1 cellular context compared by ENCODE assay signal in the genomic region with DNA sequence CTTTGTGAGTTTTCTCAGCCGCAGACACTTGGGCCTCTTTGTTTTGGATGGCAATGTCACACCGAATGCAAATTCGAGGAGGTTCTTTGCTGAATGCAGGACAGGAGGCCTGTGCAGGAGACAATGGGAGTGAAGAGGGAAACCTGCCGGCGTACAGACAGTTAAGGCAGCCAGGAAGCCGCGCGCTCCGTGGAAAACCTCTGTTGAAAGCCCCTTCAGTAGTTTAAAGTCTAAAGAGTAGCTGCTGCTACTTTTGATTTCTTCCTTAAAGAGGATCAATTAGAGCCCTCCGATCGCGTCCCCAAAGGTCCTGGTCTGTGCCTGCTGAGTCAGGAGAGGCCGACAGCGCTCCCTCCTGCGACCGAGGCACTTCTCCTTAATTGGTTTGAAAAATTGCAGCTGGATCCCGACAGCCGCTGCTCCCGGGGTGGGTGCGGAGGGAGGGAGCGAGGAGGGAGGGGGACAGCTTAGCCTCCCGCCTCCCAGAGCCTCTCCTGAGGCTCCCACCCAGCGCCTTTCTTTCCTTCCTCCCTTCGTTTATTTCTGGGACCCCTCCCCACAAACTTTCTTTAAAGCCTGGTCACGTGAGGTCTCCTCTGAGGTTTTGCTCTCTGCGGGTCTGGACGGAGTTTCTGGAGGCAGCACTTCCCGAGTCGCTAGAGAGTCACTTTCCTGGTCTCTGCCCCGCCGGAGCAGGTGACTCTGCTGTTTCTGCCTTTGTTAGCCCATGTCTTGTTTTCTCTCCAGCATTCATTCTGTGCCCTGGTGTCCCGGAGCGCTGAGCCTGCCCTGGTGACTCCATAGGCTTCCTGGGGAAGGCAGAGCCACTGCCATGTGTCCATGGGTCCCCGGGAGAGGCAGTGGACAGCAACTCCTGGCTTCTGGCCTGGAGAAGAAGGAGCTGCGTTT.
A peak's percentile ranks its signal among the peaks of the same experiment; 100 is the strongest.
TF ChIP-seq lines count a peak whose summit lies in the region.

No MANE protein-coding gene starts in this region.

TF ChIP-seq in HepG2, 621 proteins besides CTCF, POLR2A, EP300 and RAD21 (continued from another document and continues in another):
- TF ChIP-seq, protein P1, sequence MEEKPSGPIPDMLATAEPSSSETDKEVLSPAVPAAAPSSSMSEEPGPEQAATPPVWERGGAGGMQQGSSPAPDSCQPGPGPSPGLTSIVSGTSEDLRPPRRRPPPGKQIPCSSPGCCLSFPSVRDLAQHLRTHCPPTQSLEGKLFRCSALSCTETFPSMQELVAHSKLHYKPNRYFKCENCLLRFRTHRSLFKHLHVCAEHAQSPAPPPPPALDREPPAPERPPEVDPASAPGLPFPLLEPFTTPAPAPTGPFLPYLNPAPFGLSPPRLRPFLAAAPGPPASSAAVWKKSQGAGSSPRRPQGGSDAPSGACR (CRISPR knock-in tag; IDR thresholded peaks at IDR 0.05): no peak
- no peak for TF ChIP-seq FOXO4 (CRISPR knock-in tag; conservative IDR thresholded peaks at IDR 0.05)
- TF ChIP-seq ZNF34 (CRISPR knock-in tag; IDR thresholded peaks at IDR 0.05; ENCODE audit: borderline replicate concordance): no peak
- TF ChIP-seq SIX4 (CRISPR knock-in tag; IDR thresholded peaks at IDR 0.05): no peak
- TF ChIP-seq PRMT3 (CRISPR knock-in tag; IDR thresholded peaks at IDR 0.05; ENCODE audit: borderline replicate concordance, low read depth): no peak
- TF ChIP-seq PATZ1 (CRISPR knock-in tag; IDR thresholded peaks at IDR 0.05): peak; percentile 78
- TF ChIP-seq, protein P2, sequence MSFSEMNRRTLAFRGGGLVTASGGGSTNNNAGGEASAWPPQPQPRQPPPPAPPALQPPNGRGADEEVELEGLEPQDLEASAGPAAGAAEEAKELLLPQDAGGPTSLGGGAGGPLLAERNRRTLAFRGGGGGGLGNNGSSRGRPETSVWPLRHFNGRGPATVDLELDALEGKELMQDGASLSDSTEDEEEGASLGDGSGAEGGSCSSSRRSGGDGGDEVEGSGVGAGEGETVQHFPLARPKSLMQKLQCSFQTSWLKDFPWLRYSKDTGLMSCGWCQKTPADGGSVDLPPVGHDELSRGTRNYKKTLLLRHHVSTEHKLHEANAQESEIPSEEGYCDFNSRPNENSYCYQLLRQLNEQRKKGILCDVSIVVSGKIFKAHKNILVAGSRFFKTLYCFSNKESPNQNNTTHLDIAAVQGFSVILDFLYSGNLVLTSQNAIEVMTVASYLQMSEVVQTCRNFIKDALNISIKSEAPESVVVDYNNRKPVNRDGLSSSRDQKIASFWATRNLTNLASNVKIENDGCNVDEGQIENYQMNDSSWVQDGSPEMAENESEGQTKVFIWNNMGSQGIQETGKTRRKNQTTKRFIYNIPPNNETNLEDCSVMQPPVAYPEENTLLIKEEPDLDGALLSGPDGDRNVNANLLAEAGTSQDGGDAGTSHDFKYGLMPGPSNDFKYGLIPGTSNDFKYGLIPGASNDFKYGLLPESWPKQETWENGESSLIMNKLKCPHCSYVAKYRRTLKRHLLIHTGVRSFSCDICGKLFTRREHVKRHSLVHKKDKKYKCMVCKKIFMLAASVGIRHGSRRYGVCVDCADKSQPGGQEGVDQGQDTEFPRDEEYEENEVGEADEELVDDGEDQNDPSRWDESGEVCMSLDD (CRISPR knock-in tag; IDR thresholded peaks at IDR 0.05; ENCODE audit: borderline replicate concordance): no peak
- TF ChIP-seq FLYWCH1 (CRISPR knock-in tag; IDR thresholded peaks at IDR 0.05): no peak
- TF ChIP-seq ASH2L (IDR thresholded peaks at IDR 0.05; ENCODE audit: insufficient read length, low read depth, low read length): no peak
- no peak for TF ChIP-seq ZNF564 (CRISPR knock-in tag; IDR thresholded peaks at IDR 0.05)
- TF ChIP-seq ZNF225 (CRISPR knock-in tag; IDR thresholded peaks at IDR 0.05): 0 out of 2 replicates have a peak, but pooled peaks have one; percentile 55
- TF ChIP-seq ZNF557 (CRISPR knock-in tag; IDR thresholded peaks at IDR 0.05): no peak
- no peak for TF ChIP-seq TCF7 (IDR thresholded peaks at IDR 0.05; ENCODE audit: low read depth)
- TF ChIP-seq IRX3 (CRISPR knock-in tag; IDR thresholded peaks at IDR 0.05; ENCODE audit: borderline replicate concordance, low read depth): no peak
- 0 out of 2 replicates have a peak, but pooled peaks have one; percentile 8 for TF ChIP-seq TFAP4 (IDR thresholded peaks at IDR 0.05; ENCODE audit: borderline replicate concordance, low read depth)
- no peak for TF ChIP-seq TAF15 (IDR thresholded peaks at IDR 0.05; ENCODE audit: low read depth, low read length, poor library complexity, severe bottlenecking)
- no peak for TF ChIP-seq HIVEP1 (CRISPR knock-in tag; IDR thresholded peaks at IDR 0.05)
- TF ChIP-seq, protein P3, sequence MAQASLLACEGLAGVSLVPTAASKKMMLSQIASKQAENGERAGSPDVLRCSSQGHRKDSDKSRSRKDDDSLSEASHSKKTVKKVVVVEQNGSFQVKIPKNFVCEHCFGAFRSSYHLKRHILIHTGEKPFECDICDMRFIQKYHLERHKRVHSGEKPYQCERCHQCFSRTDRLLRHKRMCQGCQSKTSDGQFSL (CRISPR knock-in tag; IDR thresholded peaks at IDR 0.05): no peak
- TF ChIP-seq MAZ (IDR thresholded peaks at IDR 0.05; ENCODE audit: borderline replicate concordance, low read depth, low read length): 0 out of 2 replicates have a peak, but pooled peaks have one; percentile 51
- no peak for TF ChIP-seq MAZ (CRISPR knock-in tag; IDR thresholded peaks at IDR 0.05; ENCODE audit: low read depth)
- no peak for TF ChIP-seq NFE2 (CRISPR knock-in tag; IDR thresholded peaks at IDR 0.05)
- TF ChIP-seq KMT2A (CRISPR knock-in tag; IDR thresholded peaks at IDR 0.05): peak; percentile 48; the same call in 1 of the 2 replicates
- TF ChIP-seq POLR2AphosphoS5 (IDR thresholded peaks at IDR 0.05; ENCODE audit: low read depth, low read length): peak; percentile 47; the same call in 1 of the 2 replicates
- no peak for TF ChIP-seq ZNF780A (CRISPR knock-in tag; IDR thresholded peaks at IDR 0.05)
- peak; percentile 49; the same call in 1 of the 2 replicates for TF ChIP-seq ZFX (CRISPR knock-in tag; IDR thresholded peaks at IDR 0.05; ENCODE audit: low read depth)
- TF ChIP-seq, protein P4, sequence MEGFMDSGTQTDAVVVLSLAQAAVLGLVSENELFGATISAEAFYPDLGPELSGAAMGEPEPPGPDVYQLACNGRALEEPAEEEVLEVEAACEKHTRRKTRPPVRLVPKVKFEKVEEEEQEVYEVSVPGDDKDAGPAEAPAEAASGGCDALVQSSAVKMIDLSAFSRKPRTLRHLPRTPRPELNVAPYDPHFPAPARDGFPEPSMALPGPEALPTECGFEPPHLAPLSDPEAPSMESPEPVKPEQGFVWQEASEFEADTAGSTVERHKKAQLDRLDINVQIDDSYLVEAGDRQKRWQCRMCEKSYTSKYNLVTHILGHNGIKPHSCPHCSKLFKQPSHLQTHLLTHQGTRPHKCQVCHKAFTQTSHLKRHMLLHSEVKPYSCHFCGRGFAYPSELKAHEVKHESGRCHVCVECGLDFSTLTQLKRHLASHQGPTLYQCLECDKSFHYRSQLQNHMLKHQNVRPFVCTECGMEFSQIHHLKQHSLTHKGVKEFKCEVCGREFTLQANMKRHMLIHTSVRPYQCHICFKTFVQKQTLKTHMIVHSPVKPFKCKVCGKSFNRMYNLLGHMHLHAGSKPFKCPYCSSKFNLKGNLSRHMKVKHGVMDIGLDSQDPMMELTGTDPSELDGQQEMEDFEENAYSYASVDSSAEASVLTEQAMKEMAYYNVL (CRISPR knock-in tag; IDR thresholded peaks at IDR 0.05; ENCODE audit: borderline replicate concordance): no peak
- 0 out of 2 replicates have a peak, but pooled peaks have one; percentile 43 for TF ChIP-seq ZNF598 (CRISPR knock-in tag; IDR thresholded peaks at IDR 0.05; ENCODE audit: borderline replicate concordance)
- TF ChIP-seq RARA (CRISPR knock-in tag; IDR thresholded peaks at IDR 0.05): no peak
- no peak for TF ChIP-seq AGO2 (optimal IDR thresholded peaks at IDR 0.05; ENCODE audit: low read depth, low read length)
- no peak for TF ChIP-seq DDIT3 (CRISPR knock-in tag; IDR thresholded peaks at IDR 0.05)
- TF ChIP-seq RFX1 (IDR thresholded peaks at IDR 0.05): no peak
- TF ChIP-seq TRAFD1 (CRISPR knock-in tag; IDR thresholded peaks at IDR 0.05; ENCODE audit: borderline replicate concordance): no peak
- TF ChIP-seq, protein P5, sequence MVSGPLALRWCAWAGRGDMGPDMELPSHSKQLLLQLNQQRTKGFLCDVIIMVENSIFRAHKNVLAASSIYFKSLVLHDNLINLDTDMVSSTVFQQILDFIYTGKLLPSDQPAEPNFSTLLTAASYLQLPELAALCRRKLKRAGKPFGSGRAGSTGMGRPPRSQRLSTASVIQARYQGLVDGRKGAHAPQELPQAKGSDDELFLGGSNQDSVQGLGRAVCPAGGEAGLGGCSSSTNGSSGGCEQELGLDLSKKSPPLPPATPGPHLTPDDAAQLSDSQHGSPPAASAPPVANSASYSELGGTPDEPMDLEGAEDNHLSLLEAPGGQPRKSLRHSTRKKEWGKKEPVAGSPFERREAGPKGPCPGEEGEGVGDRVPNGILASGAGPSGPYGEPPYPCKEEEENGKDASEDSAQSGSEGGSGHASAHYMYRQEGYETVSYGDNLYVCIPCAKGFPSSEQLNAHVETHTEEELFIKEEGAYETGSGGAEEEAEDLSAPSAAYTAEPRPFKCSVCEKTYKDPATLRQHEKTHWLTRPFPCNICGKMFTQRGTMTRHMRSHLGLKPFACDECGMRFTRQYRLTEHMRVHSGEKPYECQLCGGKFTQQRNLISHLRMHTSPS (CRISPR knock-in tag; IDR thresholded peaks at IDR 0.05; ENCODE audit: low read depth): no peak
- no peak for TF ChIP-seq CBX5 (CRISPR knock-in tag; IDR thresholded peaks at IDR 0.05; ENCODE audit: borderline replicate concordance)
- no peak for TF ChIP-seq ZFP36L1 (CRISPR knock-in tag; IDR thresholded peaks at IDR 0.05)
- TF ChIP-seq, protein P6, sequence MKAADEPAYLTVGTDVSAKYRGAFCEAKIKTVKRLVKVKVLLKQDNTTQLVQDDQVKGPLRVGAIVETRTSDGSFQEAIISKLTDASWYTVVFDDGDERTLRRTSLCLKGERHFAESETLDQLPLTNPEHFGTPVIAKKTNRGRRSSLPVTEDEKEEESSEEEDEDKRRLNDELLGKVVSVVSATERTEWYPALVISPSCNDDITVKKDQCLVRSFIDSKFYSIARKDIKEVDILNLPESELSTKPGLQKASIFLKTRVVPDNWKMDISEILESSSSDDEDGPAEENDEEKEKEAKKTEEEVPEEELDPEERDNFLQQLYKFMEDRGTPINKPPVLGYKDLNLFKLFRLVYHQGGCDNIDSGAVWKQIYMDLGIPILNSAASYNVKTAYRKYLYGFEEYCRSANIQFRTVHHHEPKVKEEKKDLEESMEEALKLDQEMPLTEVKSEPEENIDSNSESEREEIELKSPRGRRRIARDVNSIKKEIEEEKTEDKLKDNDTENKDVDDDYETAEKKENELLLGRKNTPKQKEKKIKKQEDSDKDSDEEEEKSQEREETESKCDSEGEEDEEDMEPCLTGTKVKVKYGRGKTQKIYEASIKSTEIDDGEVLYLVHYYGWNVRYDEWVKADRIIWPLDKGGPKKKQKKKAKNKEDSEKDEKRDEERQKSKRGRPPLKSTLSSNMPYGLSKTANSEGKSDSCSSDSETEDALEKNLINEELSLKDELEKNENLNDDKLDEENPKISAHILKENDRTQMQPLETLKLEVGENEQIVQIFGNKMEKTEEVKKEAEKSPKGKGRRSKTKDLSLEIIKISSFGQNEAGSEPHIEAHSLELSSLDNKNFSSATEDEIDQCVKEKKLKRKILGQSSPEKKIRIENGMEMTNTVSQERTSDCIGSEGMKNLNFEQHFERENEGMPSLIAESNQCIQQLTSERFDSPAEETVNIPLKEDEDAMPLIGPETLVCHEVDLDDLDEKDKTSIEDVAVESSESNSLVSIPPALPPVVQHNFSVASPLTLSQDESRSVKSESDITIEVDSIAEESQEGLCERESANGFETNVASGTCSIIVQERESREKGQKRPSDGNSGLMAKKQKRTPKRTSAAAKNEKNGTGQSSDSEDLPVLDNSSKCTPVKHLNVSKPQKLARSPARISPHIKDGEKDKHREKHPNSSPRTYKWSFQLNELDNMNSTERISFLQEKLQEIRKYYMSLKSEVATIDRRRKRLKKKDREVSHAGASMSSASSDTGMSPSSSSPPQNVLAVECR (CRISPR knock-in tag; IDR thresholded peaks at IDR 0.05; ENCODE audit: borderline replicate concordance): peak; percentile 19; the same call in 1 of the 2 replicates
